Comparison of ENCODE assay signal across 10 cellular contexts in genomic region chr14:74973003-74973614, GRCh38. TPM values are rescaled to one million over a fixed set of nuclear protein-coding genes. Genes with fewer than 3 reads are reported as not detected.
DNase-seq lines count a peak whose midpoint lies in the region; ATAC-seq, FAIRE-seq and TF ChIP-seq lines count a peak whose summit lies in the region.
"Had no signal": no experiment of that assay in that cellular context is flagged by ENCODE, and none has a peak within 500 bp of the region (broad histone marks: within the 10 kb centered on the region; RNA-seq: fewer than 3 reads in every experiment).

No MANE protein-coding gene starts in this region.

- H3K4me1 ChIP-seq in Peyer's patch (peaks cover 0 to 16% (median 1%) of the 10 kb centered on the region in 4 donors), pancreas (no peaks in the 10 kb centered on the region)

- ATAC-seq in pancreas (peak in 3 of 4 donors; percentile 44 to 86 (median 73)), HG03378 (IDR thresholded peaks at IDR 0.05; ENCODE audit: unreplicated experiment) (no peak), GM19397 (IDR thresholded peaks at IDR 0.05; ENCODE audit: unreplicated experiment) (no peak)

- peaks cover 10% of the 10 kb centered on the region for H3K27me3 Mint-ChIP-seq in endothelial cell (ENCODE audit: unreplicated experiment)

- DNase-seq in EL: peak; percentile 63
- DNase-seq in Peyer's patch: peak in 2 of 3 donors; percentile 42 to 72
- peak; percentile 59 for DNase-seq in endothelial cell (ENCODE audit: low spot score)
- no peak for DNase-seq in pancreas
- DNase-seq in NCI-H1092 treated with DMSO at 0.1 percent for 48 hours (lab: John Stamatoyannopoulos, UW): no peak
- no peak for DNase-seq in NCI-H748 treated with DMSO at 0.1 percent for 48 hours (lab: John Stamatoyannopoulos, UW)
- DNase-seq: midbrain had no signal

- intact Hi-C loops in pancreas (cut with DNase I): no loop called here

- no peaks in the 10 kb centered on the region for H3K27me3 ChIP-seq in Peyer's patch
- H3K27me3 ChIP-seq in pancreas: no peaks in the 10 kb centered on the region

- H3K9me3 Mint-ChIP-seq in endothelial cell (ENCODE audit: unreplicated experiment): no peaks in the 10 kb centered on the region

- H3K4me1 Mint-ChIP-seq in endothelial cell (ENCODE audit: unreplicated experiment): peaks cover 12% of the 10 kb centered on the region

- no peak overlapping the region for H3K27ac Mint-ChIP-seq in endothelial cell (ENCODE audit: unreplicated experiment)

- H3K4me3 Mint-ChIP-seq in endothelial cell (ENCODE audit: unreplicated experiment): no peak overlapping the region

- 87 to 90% methylated on average over 15 of the region's 15 CpGs for WGBS in pancreas, 2 donors

- H3K4me3 ChIP-seq in Peyer's patch: no peak overlapping the region
- H3K4me3 ChIP-seq in pancreas: no peak overlapping the region
- H3K4me3 ChIP-seq: PC-9 had no signal

- no peaks in the 10 kb centered on the region for H3K9me3 ChIP-seq in Peyer's patch
- H3K9me3 ChIP-seq in pancreas: no peaks in the 10 kb centered on the region

- no peak for TF ChIP-seq CTCF in Peyer's patch (IDR thresholded peaks at IDR 0.05)
- no peak for TF ChIP-seq CTCF in endothelial cell (IDR thresholded peaks at IDR 0.05; ENCODE audit: unreplicated experiment)
- no peak for TF ChIP-seq CTCF in pancreas (IDR thresholded peaks at IDR 0.05)

- no peak for TF ChIP-seq POLR2A in Peyer's patch (IDR thresholded peaks at IDR 0.05)

- FAIRE-seq in pancreas (lab: Jason Lieb, UNC): no peak

- H3K27ac ChIP-seq in Peyer's patch (no peak overlapping the region), pancreas (peak overlapping the region in 1 of 4 donors; percentile 12)
- H3K27ac ChIP-seq: PC-9 had no signal

- peaks cover 3% of the 10 kb centered on the region for H3K36me3 Mint-ChIP-seq in endothelial cell (ENCODE audit: low read depth, unreplicated experiment)

- H3K36me3 ChIP-seq in Peyer's patch (no peaks in the 10 kb centered on the region), pancreas (no peaks in the 10 kb centered on the region)

RNA-seq across cellular contexts. Expression of gene PGF, which starts 17.7 kb away (rescaled TPM):
- total RNA-seq in Peyer's patch (10 to 100 TPM in 2 of 4 donors, 1 to 10 TPM in 2; 7.3 to 28.1 (median 10.8) TPM), endothelial cell (ENCODE audit: unreplicated experiment) (6.5 TPM), pancreas (1 to 10 TPM in 4 of 6 donors, under 1 TPM in 2; 0.73 to 4.7 (median 1.8) TPM)
- 1 to 10 TPM; 1.5 to 1.8 TPM for polyA plus RNA-seq in pancreas

RNA-seq across cellular contexts. Expression of gene EIF2B2, which starts 29.6 kb away (rescaled TPM):
- total RNA-seq in Peyer's patch (10 to 100 TPM; 32.3 to 38.6 (median 34.7) TPM), endothelial cell (ENCODE audit: unreplicated experiment) (31.8 TPM), pancreas (10 to 100 TPM; 11.2 to 22.1 (median 16.6) TPM)
- 10 to 100 TPM; 12.4 to 19.0 TPM for polyA plus RNA-seq in pancreas

RNA-seq across cellular contexts. Expression of gene RPS6KL1, which starts 50.0 kb away (rescaled TPM):
- total RNA-seq in Peyer's patch: 10 to 100 TPM in 1 of 4 donors, 1 to 10 TPM in 3; 4.2 to 12.7 (median 6.7) TPM
- total RNA-seq in endothelial cell (ENCODE audit: unreplicated experiment): 2.3 TPM
- 1 to 10 TPM; 4.0 to 7.7 (median 6.5) TPM for total RNA-seq in pancreas
- polyA plus RNA-seq in pancreas: 10 to 100 TPM; 14.6 to 23.8 TPM

Comparison
In these comparisons a context has a peak if more than half of its experiments do, and no peak if none do; other contexts are left out.
1. DNase-seq: peak in EL (single experiment), Peyer's patch (2 of 3) and endothelial cell (single experiment); none in pancreas (0 of 6), NCI-H1092 treated with DMSO at 0.1 percent for 48 hours (single experiment) and NCI-H748 treated with DMSO at 0.1 percent for 48 hours (single experiment).
2. ATAC-seq: peak in pancreas (3 of 4); none in HG03378 (single experiment) and GM19397 (single experiment).